ENCODE assay signal across 16 cellular contexts in the genomic region with DNA sequence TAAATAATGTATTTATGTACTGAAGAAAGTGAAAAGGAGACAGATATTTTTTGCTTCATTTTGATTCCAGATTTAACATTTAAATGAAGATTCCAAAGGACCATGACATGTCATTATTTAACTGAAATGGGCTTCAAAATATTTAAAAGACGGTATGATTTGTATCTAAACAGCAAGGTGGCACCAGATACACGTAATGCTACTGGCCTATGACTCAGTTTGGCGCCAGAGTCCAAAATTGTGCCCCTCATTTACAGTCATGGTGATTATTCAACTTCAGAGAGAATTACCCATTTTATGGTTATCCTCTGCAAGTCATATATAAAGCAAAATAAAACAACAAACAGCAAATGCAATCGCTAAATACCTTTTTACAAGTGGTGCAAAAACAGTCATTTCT.
DNase-seq lines count a peak whose midpoint lies in the region; ATAC-seq and TF ChIP-seq lines count a peak whose summit lies in the region.
"Had no signal": no experiment of that assay in that cellular context is flagged by ENCODE, and none has a peak within 500 bp of the region (broad histone marks: within the 10 kb centered on the region; RNA-seq: fewer than 3 reads in every experiment).

No MANE protein-coding gene starts in this region.

- no peak for ATAC-seq in PC-3

- H4K20me1 ChIP-seq in PC-3 (ENCODE audit: low read length), result no peaks in the 10 kb centered on the region

- CTCF ChIA-PET in HEK293 (lab: Yijun Ruan, JAX), result no interaction called here
- CTCF ChIA-PET in PC-3 (lab: Charles Lee), result no interaction called here

- no peak overlapping the region for H2AFZ ChIP-seq in PC-3 (ENCODE audit: low read length)

- POLR2A ChIA-PET in HEK293 (lab: Yijun Ruan, JAX), result no interaction called here
- POLR2A ChIA-PET in PC-3 (lab: Charles Lee; ENCODE audit: unreplicated experiment), result no interaction called here

- H3K9me2 ChIP-seq in PC-3 (replicated peaks; ENCODE audit: low read length), result no peaks in the 10 kb centered on the region

- H3K79me2 ChIP-seq in PC-3 (ENCODE audit: low read length), result no peaks in the 10 kb centered on the region

- DNase-seq in NCI-H146 (lab: John Stamatoyannopoulos, UW), result peak; percentile 59
- no peak for DNase-seq in NCI-H146 treated with DMSO at 0.1 percent for 48 hours (lab: John Stamatoyannopoulos, UW; ENCODE audit: unreplicated experiment)
- peak; percentile 89 for DNase-seq in NCI-H69 (lab: John Stamatoyannopoulos, UW)
- no peak for DNase-seq in PC-3
- no peak for DNase-seq in cerebellum (ENCODE audit: low spot score)
- DNase-seq in NCI-H2107 (lab: John Stamatoyannopoulos, UW), result no peak
- no peak for DNase-seq in stimulated activated naive CD4-positive, alpha-beta T cell (lab: John Stamatoyannopoulos, UW)
- DNase-seq: AML-193, C1 segment of cervical spinal cord, DMS79, HFFc6, KG1, NCI-H2171 treated with DMSO at 0.1 percent for 48 hours, NCI-H524 treated with DMSO at 0.1 percent for 48 hours, SHP77 had no signal

- H3K9ac ChIP-seq in PC-3 (ENCODE audit: low read length), result no peak overlapping the region

- H3K27ac ChIP-seq in HEK293 (ENCODE audit: extremely low read depth, low read depth, low read length), result no peak overlapping the region
- no peak overlapping the region for H3K27ac ChIP-seq in PC-3 (ENCODE audit: low read length)

- TF ChIP-seq CTCF in HEK293 (tag by site-specific recombination; IDR thresholded peaks at IDR 0.05) (no peak), PC-3 (conservative IDR thresholded peaks at IDR 0.05; ENCODE audit: low read depth, low read length) (peak; percentile 31; the same call in 1 of the 2 replicates)

- no peak overlapping the region for H3K4me2 ChIP-seq in PC-3 (ENCODE audit: low read length)

- intact Hi-C loops in PC-3 (cut with micrococcal nuclease), result no loop called here

- no peaks in the 10 kb centered on the region for H3F3A ChIP-seq in PC-3 (ENCODE audit: low read length, unreplicated experiment)

- H3K4me3 ChIP-seq in HEK293 (ENCODE audit: low read depth, low read length), result no peak overlapping the region
- H3K4me3 ChIP-seq in PC-3 (ENCODE audit: low read length), result no peak overlapping the region

- H3K9me3 ChIP-seq in HEK293 (ENCODE audit: control insufficient read depth, insufficient read depth, low read depth, low read length), result no peaks in the 10 kb centered on the region
- H3K9me3 ChIP-seq in PC-3 (ENCODE audit: low read length), result no peaks in the 10 kb centered on the region

- H3K27me3 ChIP-seq in PC-3 (ENCODE audit: low read length), result no peaks in the 10 kb centered on the region

- TSS peak; percentile 31 for BruUV-seq in PC-3 (replicated peaks; lab: Mats Ljungman, UMichigan)

- H3K4me1 ChIP-seq in HEK293 (ENCODE audit: control insufficient read depth, insufficient read depth, low read length), result no peaks in the 10 kb centered on the region
- no peaks in the 10 kb centered on the region for H3K4me1 ChIP-seq in PC-3 (ENCODE audit: insufficient read depth, low read length)

- no peaks in the 10 kb centered on the region for H3K36me3 ChIP-seq in HEK293 (ENCODE audit: control insufficient read depth in 2 of 2, insufficient read depth in 1 of 2, low read length in 2 of 2)
- no peaks in the 10 kb centered on the region for H3K36me3 ChIP-seq in PC-3 (ENCODE audit: low read depth, low read length)

TF ChIP-seq in HEK293, 187 proteins besides CTCF, POLR2A, EP300 and RAD21:
- TF ChIP-seq ZSCAN30 (tag by site-specific recombination; IDR thresholded peaks at IDR 0.05), result peak; percentile 23; the same call in 1 of the 2 replicates
- TF ChIP-seq KLF10 (tag by site-specific recombination; IDR thresholded peaks at IDR 0.05), result no peak
- TF ChIP-seq ZNF654 (tag by site-specific recombination; IDR thresholded peaks at IDR 0.05; ENCODE audit: low read depth), result peak; percentile 55
- no peak for TF ChIP-seq ZNF792 (tag by site-specific recombination; IDR thresholded peaks at IDR 0.05)

Comparison
In these comparisons a context has a peak if more than half of its experiments do, and no peak if none do; other contexts are left out.
1. DNase-seq: peak in NCI-H146 (single experiment) and NCI-H69 (single experiment); none in NCI-H146 treated with DMSO at 0.1 percent for 48 hours (single experiment), PC-3 (single experiment), cerebellum (single experiment), NCI-H2107 (single experiment) and stimulated activated naive CD4-positive, alpha-beta T cell (0 of 6).